1 cellular context compared by ENCODE assay signal in the genomic region with DNA sequence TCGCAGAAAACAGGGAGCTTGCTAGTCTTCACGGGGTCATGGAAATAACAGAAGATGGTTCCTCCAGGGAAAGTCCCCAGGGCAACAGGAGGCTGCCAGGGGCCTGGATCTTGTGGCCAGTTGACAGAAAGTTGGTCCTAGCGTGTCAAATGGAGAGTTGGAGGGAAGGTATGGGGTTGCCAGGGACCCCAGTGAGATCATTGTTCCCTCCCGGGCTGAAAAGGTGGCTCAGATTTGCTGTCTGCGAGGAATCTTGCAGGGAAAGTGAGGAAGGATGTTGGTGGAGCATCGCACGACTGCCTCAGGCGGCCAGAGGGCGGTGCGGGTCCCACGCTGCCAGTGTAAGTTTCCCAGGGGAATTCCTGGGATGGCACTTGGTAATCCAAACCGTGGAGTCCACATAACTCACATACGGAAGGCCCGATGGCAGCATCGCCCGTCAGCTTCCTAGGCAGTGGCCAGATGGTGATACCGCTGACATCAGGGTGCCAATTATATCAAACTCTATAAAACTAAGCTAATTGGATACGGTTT.
TF ChIP-seq lines count a peak whose summit lies in the region.

No MANE protein-coding gene starts in this region.

TF ChIP-seq in WTC11, 78 proteins besides CTCF, POLR2A, EP300 and RAD21 (continued from another document):
- TF ChIP-seq ZBTB43 (CRISPR knock-in tag; IDR thresholded peaks at IDR 0.05) (no peak), USF2 (CRISPR knock-in tag; IDR thresholded peaks at IDR 0.05) (no peak), NR1H2 (CRISPR knock-in tag; IDR thresholded peaks at IDR 0.05) (no peak), MAX (CRISPR knock-in tag; IDR thresholded peaks at IDR 0.05) (no peak)
- TF ChIP-seq, protein P1, sequence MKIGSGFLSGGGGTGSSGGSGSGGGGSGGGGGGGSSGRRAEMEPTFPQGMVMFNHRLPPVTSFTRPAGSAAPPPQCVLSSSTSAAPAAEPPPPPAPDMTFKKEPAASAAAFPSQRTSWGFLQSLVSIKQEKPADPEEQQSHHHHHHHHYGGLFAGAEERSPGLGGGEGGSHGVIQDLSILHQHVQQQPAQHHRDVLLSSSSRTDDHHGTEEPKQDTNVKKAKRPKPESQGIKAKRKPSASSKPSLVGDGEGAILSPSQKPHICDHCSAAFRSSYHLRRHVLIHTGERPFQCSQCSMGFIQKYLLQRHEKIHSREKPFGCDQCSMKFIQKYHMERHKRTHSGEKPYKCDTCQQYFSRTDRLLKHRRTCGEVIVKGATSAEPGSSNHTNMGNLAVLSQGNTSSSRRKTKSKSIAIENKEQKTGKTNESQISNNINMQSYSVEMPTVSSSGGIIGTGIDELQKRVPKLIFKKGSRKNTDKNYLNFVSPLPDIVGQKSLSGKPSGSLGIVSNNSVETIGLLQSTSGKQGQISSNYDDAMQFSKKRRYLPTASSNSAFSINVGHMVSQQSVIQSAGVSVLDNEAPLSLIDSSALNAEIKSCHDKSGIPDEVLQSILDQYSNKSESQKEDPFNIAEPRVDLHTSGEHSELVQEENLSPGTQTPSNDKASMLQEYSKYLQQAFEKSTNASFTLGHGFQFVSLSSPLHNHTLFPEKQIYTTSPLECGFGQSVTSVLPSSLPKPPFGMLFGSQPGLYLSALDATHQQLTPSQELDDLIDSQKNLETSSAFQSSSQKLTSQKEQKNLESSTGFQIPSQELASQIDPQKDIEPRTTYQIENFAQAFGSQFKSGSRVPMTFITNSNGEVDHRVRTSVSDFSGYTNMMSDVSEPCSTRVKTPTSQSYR (CRISPR knock-in tag; IDR thresholded peaks at IDR 0.05), result no peak
